Comparison of ENCODE assay signal across 16 cellular contexts in the genomic region with DNA sequence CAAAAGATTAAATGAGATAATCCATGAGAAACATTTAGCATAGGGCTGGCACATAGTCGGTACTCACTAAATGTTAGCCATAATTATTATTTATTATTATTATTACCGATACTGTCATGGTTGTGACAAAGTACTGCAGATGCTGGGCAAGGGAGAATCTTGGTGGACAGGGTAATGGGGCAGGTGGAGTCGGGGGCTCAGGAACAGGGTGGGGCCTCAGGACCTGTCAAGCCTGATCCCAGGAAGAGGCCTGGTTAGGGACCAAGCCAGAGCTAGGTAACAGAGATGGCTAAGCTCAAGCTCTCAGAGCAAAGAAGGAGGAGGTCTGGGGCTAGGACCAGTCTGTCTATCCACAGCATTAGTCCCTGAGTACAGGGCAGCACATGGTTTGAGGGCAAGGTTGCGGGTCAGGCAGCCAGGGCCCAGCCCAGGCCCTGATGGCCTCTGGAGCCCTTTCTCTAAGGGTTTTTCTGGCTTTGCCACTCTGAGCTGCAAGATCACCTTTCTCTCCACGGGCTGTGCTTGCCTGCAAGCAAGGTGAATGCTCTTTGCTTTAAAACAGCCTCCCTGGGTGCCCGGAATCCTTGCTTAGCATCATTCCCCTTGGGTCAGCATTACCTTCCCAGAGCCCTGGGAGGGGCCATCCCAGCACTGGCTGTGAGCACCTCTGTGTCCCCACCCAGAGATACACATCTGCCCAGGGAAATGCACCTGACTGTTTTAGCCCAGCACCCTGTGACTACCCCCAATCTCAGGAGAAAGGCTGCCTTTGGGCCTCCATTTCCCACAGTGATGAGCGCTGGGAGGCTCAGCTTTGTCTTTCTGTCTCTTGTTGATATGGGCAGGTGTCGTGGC.
DNase-seq lines count a peak whose midpoint lies in the region; ATAC-seq and TF ChIP-seq lines count a peak whose summit lies in the region.
"Had no signal": no experiment of that assay in that cellular context is flagged by ENCODE, and none has a peak within 500 bp of the region (broad histone marks: within the 10 kb centered on the region; RNA-seq: fewer than 3 reads in every experiment).

No MANE protein-coding gene starts in this region.

- H3K9me3 ChIP-seq in stomach = no peaks in the 10 kb centered on the region
- H3K9me3 ChIP-seq in BE2C = no peaks in the 10 kb centered on the region
- H3K9me3 ChIP-seq: A549, MG63 had no signal

- H3K4me3 ChIP-seq in stomach = no peak overlapping the region
- no peak overlapping the region for H3K4me3 ChIP-seq in BE2C (ENCODE audit: low read depth, low read length)
- H3K4me3 ChIP-seq: A549, MG63, PC-9 had no signal

- H3K4me1 ChIP-seq in stomach (no peaks in the 10 kb centered on the region), BE2C (no peaks in the 10 kb centered on the region)
- H3K4me1 ChIP-seq: A549 had no signal

- CTCF ChIA-PET in HEK293T (lab: Yijun Ruan, JAX) = no interaction called here

- no peak for TF ChIP-seq EP300 in stomach (IDR thresholded peaks at IDR 0.05)

- no peak for TF ChIP-seq POLR2A in stomach (IDR thresholded peaks at IDR 0.05)

- no peaks in the 10 kb centered on the region for H3K36me3 ChIP-seq in stomach
- no peaks in the 10 kb centered on the region for H3K36me3 ChIP-seq in BE2C
- H3K36me3 ChIP-seq: MG63 had no signal

- 78 to 91% (median 81%) methylated on average over 7 to 8 of the region's 8 CpGs for WGBS in stomach, 5 donors

- peaks cover 0 to 48% (median 6%) of the 10 kb centered on the region in 3 donors for H3K27me3 ChIP-seq in stomach
- H3K27me3 ChIP-seq in BE2C = no peaks in the 10 kb centered on the region
- H3K27me3 ChIP-seq: MG63 had no signal

- ATAC-seq in left lobe of liver = no peak
- ATAC-seq: A549 had no signal

- intact Hi-C loops in stomach (cut with DNase I; ENCODE audit: low total_unique reads) = no loop called here

- DNase-seq in activated CD8-positive, alpha-beta memory T cell treated with anti-CD3 and anti-CD28 coated beads, Interleukin-2, amount 50 U/mL, for 48 hours = peak; percentile 26
- DNase-seq in activated CD8-positive, alpha-beta memory T cell treated with anti-CD3 and anti-CD28 coated beads for 24 hours = no peak
- DNase-seq in HEK293T (ENCODE audit: extremely low spot score) (peak; percentile 3), left lobe of liver (ENCODE audit: low spot score) (peak; percentile 24), stomach (peak; percentile 13), HCEC 1CT (no peak), BE2C (no peak)
- DNase-seq: COR-L47, DMS153, Karpas-422, MG63, NCI-H1092 treated with DMSO at 0.1 percent for 48 hours, NCI-H2081 treated with DMSO at 0.1 percent for 48 hours, NCI-H510A treated with DMSO at 0.1 percent for 48 hours, PC-9 had no signal

- POLR2A ChIA-PET in HEK293T (lab: Yijun Ruan, JAX) = no interaction called here

- H3K27ac ChIP-seq in stomach = no peak overlapping the region
- H3K27ac ChIP-seq: A549, PC-9 had no signal

- TF ChIP-seq CTCF in stomach (IDR thresholded peaks at IDR 0.05) (no peak), BE2C (IDR thresholded peaks at IDR 0.05; ENCODE audit: low read depth, low read length) (no peak)

TF ChIP-seq in HEK293T, 16 proteins besides CTCF, POLR2A, EP300 and RAD21:
- TF ChIP-seq SUZ12 (IDR thresholded peaks at IDR 0.05) (no peak), FOXK2 (IDR thresholded peaks at IDR 0.05) (no peak), ARNT (IDR thresholded peaks at IDR 0.05) (no peak), BHLHE40 (IDR thresholded peaks at IDR 0.05; ENCODE audit: borderline replicate concordance) (no peak), ELF4 (IDR thresholded peaks at IDR 0.05) (no peak), HDGF (IDR thresholded peaks at IDR 0.05; ENCODE audit: borderline replicate concordance) (no peak), L3MBTL2 (conservative IDR thresholded peaks at IDR 0.05) (no peak)
TF ChIP-seq in HEK293T: peak in this region for 0.

Comparison
In these comparisons a context has a peak if more than half of its experiments do, and no peak if none do; other contexts are left out.
1. DNase-seq: peak in activated CD8-positive, alpha-beta memory T cell treated with anti-CD3 and anti-CD28 coated beads, Interleukin-2, amount 50 U/mL, for 48 hours (single experiment), HEK293T (single experiment), left lobe of liver (single experiment) and stomach (single experiment); none in activated CD8-positive, alpha-beta memory T cell treated with anti-CD3 and anti-CD28 coated beads for 24 hours (single experiment), HCEC 1CT (single experiment) and BE2C (single experiment).